Comparison of ENCODE assay signal across 25 cellular contexts in genomic region chr7:1626769-1627168, GRCh38.
"Had no signal": no experiment of that assay in that cellular context is flagged by ENCODE, and none has a peak within 500 bp of the region (broad histone marks: within the 10 kb centered on the region; RNA-seq: fewer than 3 reads in every experiment).

No MANE protein-coding gene starts in this region.

- DNase-seq: islet precursor cell; left ventricle myocardium inferior; mesendoderm; naive B cell; natural killer cell; nephron progenitor cell; pancreas; retina; right cardiac atrium; spleen; stimulated activated CD4-positive, alpha-beta T cell treated with anti-CD3 and anti-CD28 coated beads, Interleukin-2, amount 100 ng/mL, for 48 hours; stimulated activated CD4-positive, alpha-beta T cell treated with anti-CD3 and anti-CD28 coated beads, Interleukin-4, amount 100 ng/mL, for 4 hours; stimulated activated CD8-positive, alpha-beta memory T cell treated with anti-CD3 and anti-CD28 coated beads, Interleukin-4, amount 100 ng/mL, for 48 hours; stimulated activated naive CD4-positive, alpha-beta T cell treated with Interleukin-2 at 50 U/mL for 16 hours; stimulated activated naive CD8-positive, alpha-beta T cell treated with anti-CD3 and anti-CD28 coated beads, Interleukin-15, amount 100 ng/mL, for 72 hours; substantia nigra had no signal

- ATAC-seq: natural killer cell; pancreas; right cardiac atrium; sciatic nerve; stimulated activated memory B cell treated with anti-CD40 and anti-IgM and Interleukin-4, amounts not matched to agents 10 μg/mL and 1 μg/mL and 100 μg/mL, for 72 hours; stimulated activated naive CD8-positive, alpha-beta T cell treated with anti-CD3 and anti-CD28 coated beads, Interleukin-15, amount 100 ng/mL, for 72 hours had no signal

- H3K4me1 ChIP-seq: left ventricle myocardium inferior, pancreas, prostate gland, spleen, tibial nerve, vagina had no signal

- H3K4me1 Mint-ChIP-seq: mesothelial cell of epicardium; natural killer cell; nephron progenitor cell; stimulated activated naive CD8-positive, alpha-beta T cell treated with anti-CD3 and anti-CD28 coated beads, Interleukin-15, amount 100 ng/mL, for 72 hours had no signal

- H3K27ac Mint-ChIP-seq: mesothelial cell of epicardium; natural killer cell; nephron progenitor cell; stimulated activated memory B cell treated with anti-CD40 and anti-IgM and Interleukin-4, amounts not matched to agents 10 μg/mL and 1 μg/mL and 100 μg/mL, for 72 hours; stimulated activated naive CD8-positive, alpha-beta T cell treated with anti-CD3 and anti-CD28 coated beads, Interleukin-15, amount 100 ng/mL, for 72 hours; type B pancreatic cell had no signal

- H3K4me3 Mint-ChIP-seq: mesothelial cell of epicardium; naive B cell; natural killer cell; nephron progenitor cell; stimulated activated memory B cell treated with anti-CD40 and anti-IgM and Interleukin-4, amounts not matched to agents 10 μg/mL and 1 μg/mL and 100 μg/mL, for 72 hours; stimulated activated naive CD8-positive, alpha-beta T cell treated with anti-CD3 and anti-CD28 coated beads, Interleukin-15, amount 100 ng/mL, for 72 hours; type B pancreatic cell had no signal

- H3K9me3 ChIP-seq: pancreas, prostate gland, vagina had no signal

- H3K9me3 Mint-ChIP-seq: type B pancreatic cell had no signal

- H3K36me3 Mint-ChIP-seq: mesothelial cell of epicardium, naive B cell, natural killer cell, type B pancreatic cell had no signal

- H3K36me3 ChIP-seq: left ventricle myocardium inferior, pancreas, prostate gland, spleen, tibial nerve, vagina had no signal

- H3K27ac ChIP-seq: left ventricle myocardium inferior, pancreas, prostate gland, skin epidermis, spleen, tibial nerve, vagina had no signal

- H3K4me3 ChIP-seq: left ventricle myocardium inferior, lung, pancreas, prostate gland, skin epidermis, spleen, tibial nerve, vagina had no signal

- FAIRE-seq: pancreas had no signal

- H3K27me3 ChIP-seq: pancreas, tibial nerve, vagina had no signal
